ENCODE assay signal across 1 cellular context in genomic region chr14:71411766-71412165, GRCh38.
TF ChIP-seq lines count a peak whose summit lies in the region.

No MANE protein-coding gene starts in this region.

TF ChIP-seq in IMR-90, 13 proteins besides CTCF, POLR2A, EP300 and RAD21:
- TF ChIP-seq MAZ (IDR thresholded peaks at IDR 0.05; ENCODE audit: borderline replicate concordance, low read depth, low read length) (no peak), RCOR1 (IDR thresholded peaks at IDR 0.05; ENCODE audit: insufficient replicate concordance, low read length) (no peak), SMC3 (IDR thresholded peaks at IDR 0.05; ENCODE audit: low read depth, low read length) (no peak), USF2 (IDR thresholded peaks at IDR 0.05; ENCODE audit: low read depth, low read length) (no peak), ELK1 (IDR thresholded peaks at IDR 0.05; ENCODE audit: borderline replicate concordance, low read depth, low read length) (no peak), NFE2L2 (IDR thresholded peaks at IDR 0.05; ENCODE audit: low read depth, low read length) (no peak)
